9 cellular contexts compared by ENCODE assay signal in the genomic region with DNA sequence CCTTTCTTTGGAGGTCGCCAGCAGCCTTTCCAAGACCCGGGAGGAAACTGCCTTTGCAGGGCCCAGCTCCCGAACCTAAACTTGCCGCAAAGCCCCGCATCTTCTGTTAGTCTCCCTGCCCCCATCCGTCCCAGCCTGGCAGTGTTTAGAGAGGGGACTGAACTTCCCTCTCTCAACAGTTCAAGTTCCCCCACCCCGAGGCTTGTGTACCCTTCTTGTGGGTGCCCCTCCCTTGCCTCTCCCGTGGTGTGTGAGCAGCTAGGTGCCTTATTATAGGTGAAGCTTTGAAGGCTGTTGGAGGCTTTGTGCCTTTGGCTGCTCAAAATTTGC. TPM values are rescaled to one million over a fixed set of nuclear protein-coding genes. Genes with fewer than 3 reads are reported as not detected.
DNase-seq lines count a peak whose midpoint lies in the region; ATAC-seq and TF ChIP-seq lines count a peak whose summit lies in the region.
"Had no signal": no experiment of that assay in that cellular context is flagged by ENCODE, and none has a peak within 500 bp of the region (broad histone marks: within the 10 kb centered on the region; RNA-seq: fewer than 3 reads in every experiment).

No MANE protein-coding gene starts in this region.

- in situ Hi-C loops in gastrocnemius medialis (cut with MboI; ENCODE audit: low sequenced_read_pairs in 4 of 4) = loop anchor here in 1 of 4 donors (25.0 kb wide), 1 partner anchor 230 kb away; no protein-coding TSS in a partner anchor

- intact Hi-C loops in gastrocnemius medialis (cut with DNase I; ENCODE audit: low total_unique reads) = loop anchor here (10.0 kb wide), 1 partner anchor 172 kb away; no protein-coding TSS in a partner anchor

- peak overlapping the region; percentile 62 for H3K4me3 ChIP-seq in fibroblast of pulmonary artery (replicated peaks; ENCODE audit: low read depth, low read length)
- peak overlapping the region; percentile 58 to 82 (median 71) for H3K4me3 ChIP-seq in gastrocnemius medialis

- no peaks in the 10 kb centered on the region for H3K36me3 ChIP-seq in gastrocnemius medialis

- DNase-seq in NCI-H2171 (lab: John Stamatoyannopoulos, UW) = peak; percentile 25
- no peak for DNase-seq in NCI-H2171 treated with DMSO at 0.1 percent for 48 hours (lab: John Stamatoyannopoulos, UW)
- peak; percentile 40 for DNase-seq in activated CD4-positive, alpha-beta T cell treated with anti-CD3 and anti-CD28 coated beads, Interleukin-2, amount 50 U/mL, for 1 hour
- DNase-seq in fibroblast of pulmonary artery (ENCODE audit: low read depth) = peak; percentile 29
- no peak for DNase-seq in gastrocnemius medialis
- no peak for DNase-seq in COR-L47 (lab: John Stamatoyannopoulos, UW)
- DNase-seq in NCI-H1417 treated with DMSO at 0.1 percent for 48 hours (lab: John Stamatoyannopoulos, UW) = no peak

- TF ChIP-seq CTCF in fibroblast of pulmonary artery (IDR thresholded peaks at IDR 0.05; ENCODE audit: low read length, missing control alignments) (no peak), gastrocnemius medialis (IDR thresholded peaks at IDR 0.05 in 4 of 5, conservative IDR thresholded peaks at IDR 0.05 in 1 of 5) (no peak)

- H3K27me3 ChIP-seq in gastrocnemius medialis = peaks cover 15 to 43% (median 32%) of the 10 kb centered on the region in 3 donors

- ATAC-seq in gastrocnemius medialis = peak in 1 of 2 donors; percentile 3
- ATAC-seq in GM19467 (IDR thresholded peaks at IDR 0.05; ENCODE audit: unreplicated experiment) = no peak

- no peak for TF ChIP-seq POLR2A in gastrocnemius medialis (IDR thresholded peaks at IDR 0.05)

- no peaks in the 10 kb centered on the region for H3K9me3 ChIP-seq in gastrocnemius medialis

- peaks cover 13 to 18% of the 10 kb centered on the region in 2 donors for H3K4me1 ChIP-seq in gastrocnemius medialis

- H3K27ac ChIP-seq in gastrocnemius medialis = peak overlapping the region; percentile 61 to 77 (median 70)
- H3K27ac ChIP-seq: C4-2B had no signal

RNA-seq across cellular contexts. Expression of gene LBH, which starts 1.4 kb away (rescaled TPM):
- total RNA-seq in gastrocnemius medialis = 10 to 100 TPM in 2 of 4 donors, 1 to 10 TPM in 2; 5.4 to 37.6 (median 12.5) TPM

Comparison
In these comparisons a context has a peak if more than half of its experiments do, and no peak if none do; other contexts are left out.
1. DNase-seq: peak in NCI-H2171 (single experiment), activated CD4-positive, alpha-beta T cell treated with anti-CD3 and anti-CD28 coated beads, Interleukin-2, amount 50 U/mL, for 1 hour (single experiment) and fibroblast of pulmonary artery (single experiment); none in NCI-H2171 treated with DMSO at 0.1 percent for 48 hours (single experiment), gastrocnemius medialis (0 of 2), COR-L47 (single experiment) and NCI-H1417 treated with DMSO at 0.1 percent for 48 hours (single experiment).